ENCODE assay signal across 12 cellular contexts in genomic region chr7:88226886-88227516, GRCh38. TPM values are rescaled to one million over a fixed set of nuclear protein-coding genes. Genes with fewer than 3 reads are reported as not detected.
DNase-seq lines count a peak whose midpoint lies in the region; ATAC-seq, FAIRE-seq and TF ChIP-seq lines count a peak whose summit lies in the region.
"Had no signal": no experiment of that assay in that cellular context is flagged by ENCODE, and none has a peak within 500 bp of the region (broad histone marks: within the 10 kb centered on the region; RNA-seq: fewer than 3 reads in every experiment).

No MANE protein-coding gene starts in this region.

- H3K9me2 ChIP-seq in OCI-LY7 (ENCODE audit: insufficient read depth, low read length): no peaks in the 10 kb centered on the region

- no peak for FAIRE-seq in bronchial epithelial cell (lab: Jason Lieb, UNC)

- H3K9me3 ChIP-seq in lower lobe of right lung (no peaks in the 10 kb centered on the region), OCI-LY7 (ENCODE audit: low read length) (no peaks in the 10 kb centered on the region)
- H3K9me3 ChIP-seq: psoas muscle had no signal

- H3K27ac ChIP-seq in lower lobe of right lung (peak overlapping the region; percentile 37), OCI-LY7 (ENCODE audit: low read depth, low read length, poor library complexity, severe bottlenecking) (no peak overlapping the region)
- H3K27ac ChIP-seq: BLaER1, psoas muscle had no signal

- H3K4me3 ChIP-seq in LNCaP clone FGC (ENCODE audit: low read depth, low read length) (no peak overlapping the region), bronchial epithelial cell (ENCODE audit: low read depth, low read length) (no peak overlapping the region), lower lobe of right lung (no peak overlapping the region), OCI-LY7 (ENCODE audit: low read depth, low read length, poor library complexity, severe bottlenecking) (no peak overlapping the region)
- H3K4me3 ChIP-seq: BLaER1, psoas muscle had no signal

- no peak overlapping the region for H3K4me2 ChIP-seq in OCI-LY7 (ENCODE audit: low read length)
- H3K4me2 ChIP-seq: BLaER1 had no signal

- POLR2A ChIA-PET in OCI-LY7 (lab: Charles Lee): interaction anchor here (0.6 to 1.3 kb wide), 3 partner anchors 9 to 798 kb away, joined by 3 read pairs; no protein-coding TSS in a partner anchor

- H3K27me3 ChIP-seq in bronchial epithelial cell (ENCODE audit: control insufficient read depth, insufficient read depth, low read length): no peaks in the 10 kb centered on the region
- no peaks in the 10 kb centered on the region for H3K27me3 ChIP-seq in lower lobe of right lung (ENCODE audit: low read depth)
- H3K27me3 ChIP-seq: BLaER1 had no signal

- ATAC-seq in lower lobe of right lung: peak; percentile 88 to 92
- ATAC-seq: psoas muscle had no signal

- no peak overlapping the region for H2AFZ ChIP-seq in OCI-LY7 (ENCODE audit: low read length)

- H3K36me3 ChIP-seq in bronchial epithelial cell (ENCODE audit: control insufficient read depth, insufficient read depth, low read length): no peaks in the 10 kb centered on the region
- no peaks in the 10 kb centered on the region for H3K36me3 ChIP-seq in lower lobe of right lung
- no peaks in the 10 kb centered on the region for H3K36me3 ChIP-seq in OCI-LY7 (ENCODE audit: insufficient read depth, low read length)
- H3K36me3 ChIP-seq: BLaER1 had no signal

- intact Hi-C loops in lower lobe of right lung (cut with DNase I): no loop called here
- intact Hi-C loops in OCI-LY7 (cut with micrococcal nuclease; ENCODE audit: unreplicated experiment): no loop called here

- in situ Hi-C loops in ACHN (cut with HindIII; ENCODE audit: low pct_ligation_motif_present, low pct_unique_long_range_greater_than_20kb, low sequenced_read_pairs): no loop called here

- CTCF ChIA-PET in OCI-LY7 (lab: Charles Lee; ENCODE audit: unreplicated experiment): no interaction called here

- BruUV-seq in OCI-LY7 (replicated peaks; lab: Mats Ljungman, UMichigan): no TSS peak

- no peaks in the 10 kb centered on the region for H3K4me1 ChIP-seq in lower lobe of right lung
- no peaks in the 10 kb centered on the region for H3K4me1 ChIP-seq in OCI-LY7 (ENCODE audit: insufficient read depth, low read length, poor library complexity, severe bottlenecking)
- H3K4me1 ChIP-seq: psoas muscle had no signal

- TF ChIP-seq CTCF in LNCaP clone FGC (IDR thresholded peaks at IDR 0.05; ENCODE audit: control insufficient read depth, extremely low read depth, insufficient read depth) (no peak), bronchial epithelial cell (IDR thresholded peaks at IDR 0.05; ENCODE audit: insufficient read depth, low read length, severe bottlenecking) (no peak), lower lobe of right lung (IDR thresholded peaks at IDR 0.05) (no peak), OCI-LY7 (conservative IDR thresholded peaks at IDR 0.05; ENCODE audit: low read length) (no peak)

- H4K20me1 ChIP-seq in OCI-LY7 (ENCODE audit: insufficient read depth, low read length): no peaks in the 10 kb centered on the region
- H4K20me1 ChIP-seq: BLaER1 had no signal

- DNase-seq in ACHN (peak; percentile 96), LNCaP clone FGC (ENCODE audit: low read depth) (peak; percentile 98), bronchial epithelial cell (ENCODE audit: low read depth) (peak; percentile 98), lower lobe of right lung (peak; percentile 78), cerebellar cortex (ENCODE audit: low spot score) (no peak), OCI-LY7 (ENCODE audit: low spot score) (no peak), NCI-H524 (lab: John Stamatoyannopoulos, UW) (no peak)
- no peak for DNase-seq in stimulated activated CD4-positive, alpha-beta T cell treated with anti-CD3 and anti-CD28 coated beads, Interleukin-12 subunit alpha, Interleukin-12 subunit beta, amount 100 ng/mL, for 4 hours
- DNase-seq: activated CD4-positive, alpha-beta T cell treated with anti-CD3 and anti-CD28 coated beads, Interleukin-2, amount 50 U/mL, for 4 hours; H7; psoas muscle had no signal

- H3K79me2 ChIP-seq in OCI-LY7 (ENCODE audit: insufficient read depth, low read depth, low read length): no peaks in the 10 kb centered on the region

RNA-seq across cellular contexts. Expression of gene SRI, which starts 7.2 kb away (rescaled TPM):
- 106 and 114 TPM in 2 replicates for total RNA-seq in bronchial epithelial cell
- total RNA-seq in lower lobe of right lung: 140 TPM
- total RNA-seq in OCI-LY7 (2014; rRNA removed; shearing (Covaris generic)): 61.7 and 73.9 TPM in 2 replicates
- 140 and 152 TPM in 2 replicates for total RNA-seq in OCI-LY7 (2022)

Comparison
In these comparisons a context has a peak if more than half of its experiments do, and no peak if none do; other contexts are left out.
1. DNase-seq: peak in ACHN (single experiment), LNCaP clone FGC (single experiment), bronchial epithelial cell (single experiment) and lower lobe of right lung (single experiment); none in cerebellar cortex (single experiment), OCI-LY7 (single experiment), stimulated activated CD4-positive, alpha-beta T cell treated with anti-CD3 and anti-CD28 coated beads, Interleukin-12 subunit alpha, Interleukin-12 subunit beta, amount 100 ng/mL, for 4 hours (single experiment) and NCI-H524 (0 of 2).